Comparison of ENCODE assay signal across 8 cellular contexts in the genomic region with DNA sequence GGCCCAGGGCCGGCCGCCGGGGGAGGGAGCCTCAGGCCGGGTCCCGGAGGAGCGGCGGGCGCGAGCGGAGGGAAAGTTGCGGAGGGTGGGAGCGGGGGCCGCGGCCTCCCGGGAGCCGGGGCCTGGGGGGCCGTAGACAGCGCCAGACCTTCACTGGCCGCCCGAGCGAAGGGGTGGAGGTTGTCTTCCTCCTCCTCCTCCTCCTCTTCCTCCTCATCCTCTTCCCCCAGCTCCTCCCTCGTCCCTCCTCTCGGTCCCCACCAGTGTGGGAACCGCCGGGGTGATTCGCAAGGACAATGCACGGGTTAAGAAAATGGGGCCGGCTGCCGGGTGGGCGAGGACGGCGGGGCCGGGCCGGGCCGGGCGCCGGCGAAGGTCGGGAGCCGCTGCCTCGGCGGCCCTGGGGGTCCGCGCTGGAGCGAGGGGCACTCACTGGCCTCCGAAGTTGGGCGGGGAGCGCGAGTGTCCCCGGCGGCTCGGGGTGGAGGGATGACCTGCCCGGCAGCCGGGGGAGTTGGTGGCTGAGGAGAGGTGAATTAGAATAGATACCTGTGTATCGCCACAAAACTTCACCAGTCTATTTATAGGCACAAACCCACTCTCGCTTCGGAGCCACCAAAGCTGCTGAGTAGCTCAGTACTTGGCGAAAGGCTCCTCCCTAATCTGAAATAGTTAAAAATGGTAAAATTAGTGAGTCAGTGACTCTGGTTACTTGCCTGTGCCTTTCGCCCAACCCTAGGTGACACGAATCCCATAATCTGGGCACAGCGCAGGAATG. TPM values are rescaled to one million over a fixed set of nuclear protein-coding genes. Genes with fewer than 3 reads are reported as not detected.
DNase-seq lines count a peak whose midpoint lies in the region; TF ChIP-seq lines count a peak whose summit lies in the region.

No MANE protein-coding gene starts in this region.

- no peaks in the 10 kb centered on the region for H3K9me2 ChIP-seq in GM23248 (ENCODE audit: insufficient read depth)

- H3K4me3 ChIP-seq in BE2C (ENCODE audit: low read depth, low read length) = peak overlapping the region; percentile 85
- H3K4me3 ChIP-seq in GM23248 = peak overlapping the region; percentile 74
- peak overlapping the region; percentile 60 for H3K4me3 ChIP-seq in iPS-18c (ENCODE audit: insufficient read depth, low read depth, low read length)

- peaks cover 3% of the 10 kb centered on the region; the same call in 1 of the 2 replicates for H3K36me3 ChIP-seq in BE2C
- no peaks in the 10 kb centered on the region for H3K36me3 ChIP-seq in GM23248 (ENCODE audit: low read depth)

- no peaks in the 10 kb centered on the region; the same call in 1 of the 2 replicates for H4K20me1 ChIP-seq in GM23248 (ENCODE audit: insufficient read depth)

- no peaks in the 10 kb centered on the region for H3K9me3 ChIP-seq in BE2C
- H3K9me3 ChIP-seq in GM23248 (ENCODE audit: low read depth) = no peaks in the 10 kb centered on the region
- H3K9me3 ChIP-seq in iPS-18c (ENCODE audit: control insufficient read depth, insufficient read depth, low read length) = no peaks in the 10 kb centered on the region

- H3K9ac ChIP-seq in GM23248 = peak overlapping the region; percentile 89

- H2AFZ ChIP-seq in GM23248 = peak overlapping the region; percentile 12

- WGBS in GM23248 (ENCODE audit: low coverage in 1 of 2, low lambda C conversion rate in 2 of 2, missing lambda C conversion rate in 2 of 2), 2 experiments = 1% methylated on average over 15 to 57 of the region's 61 CpGs

- H3K4me1 ChIP-seq in BE2C = no peaks in the 10 kb centered on the region
- H3K4me1 ChIP-seq in GM23248 (ENCODE audit: insufficient read depth) = peaks cover 35% of the 10 kb centered on the region

- peaks cover 60% of the 10 kb centered on the region for H3K79me2 ChIP-seq in GM23248 (ENCODE audit: insufficient read depth)

- in situ Hi-C loops in GM23248 (cut with MboI) = no loop called here

- peaks cover 42% of the 10 kb centered on the region for H3F3A ChIP-seq in GM23248 (ENCODE audit: insufficient read depth)

- H3K27ac ChIP-seq in GM23248 = peak overlapping the region; percentile 95

- H3K4me2 ChIP-seq in GM23248 (ENCODE audit: unreplicated experiment) = peak overlapping the region; percentile 91

- H3K27me3 ChIP-seq in BE2C (no peaks in the 10 kb centered on the region), GM23248 (replicated peaks; ENCODE audit: insufficient read depth) (no peaks in the 10 kb centered on the region)

- DNase-seq in BE2C (peak; percentile 26), GM23248 (peak; percentile 83), T follicular helper cell (ENCODE audit: low read depth) (peak; percentile 9), astrocyte of the hippocampus (ENCODE audit: low read depth, low spot score) (peak; percentile 61), NCI-H226 (no peak), NCI-H446 treated with DMSO at 0.1 percent for 48 hours (lab: John Stamatoyannopoulos, UW) (no peak)
- DNase-seq in stimulated activated CD4-positive, alpha-beta T cell treated with anti-CD3 and anti-CD28 coated beads, Interleukin-12 subunit alpha, Interleukin-12 subunit beta, amount 100 ng/mL, for 24 hours (ENCODE audit: low read depth in 2 of 2) = peak; percentile 4 to 20

- TF ChIP-seq CTCF in BE2C (IDR thresholded peaks at IDR 0.05; ENCODE audit: low read depth, low read length) = no peak

RNA-seq across cellular contexts. Expression of a gene that starts 1.4 kb away (rescaled TPM):
- 23.5 TPM for polyA plus RNA-seq in BE2C (2012; ENCODE audit: insufficient read depth, insufficient read length, low read depth)
- 36.5 and 41.3 TPM in 2 replicates for total RNA-seq in GM23248 (2014; rRNA removed; shearing (Covaris generic))
- 1.8 and 2.5 TPM in 2 replicates for polyA plus RNA-seq in GM23248 (2016; fragmentation: Nextera tagmentation; extraction: Ambion mirVana)

Comparison
In these comparisons a context has a peak if more than half of its experiments do, and no peak if none do; other contexts are left out.
1. DNase-seq: peak in BE2C (single experiment), GM23248 (single experiment), T follicular helper cell (single experiment), astrocyte of the hippocampus (single experiment) and stimulated activated CD4-positive, alpha-beta T cell treated with anti-CD3 and anti-CD28 coated beads, Interleukin-12 subunit alpha, Interleukin-12 subunit beta, amount 100 ng/mL, for 24 hours (2 of 2); none in NCI-H226 (single experiment) and NCI-H446 treated with DMSO at 0.1 percent for 48 hours (single experiment).
2. Peak in every context shown above with its lines, with median percentiles within 50 percentile points of each other: H3K4me3 ChIP-seq.